In the genomic region with DNA sequence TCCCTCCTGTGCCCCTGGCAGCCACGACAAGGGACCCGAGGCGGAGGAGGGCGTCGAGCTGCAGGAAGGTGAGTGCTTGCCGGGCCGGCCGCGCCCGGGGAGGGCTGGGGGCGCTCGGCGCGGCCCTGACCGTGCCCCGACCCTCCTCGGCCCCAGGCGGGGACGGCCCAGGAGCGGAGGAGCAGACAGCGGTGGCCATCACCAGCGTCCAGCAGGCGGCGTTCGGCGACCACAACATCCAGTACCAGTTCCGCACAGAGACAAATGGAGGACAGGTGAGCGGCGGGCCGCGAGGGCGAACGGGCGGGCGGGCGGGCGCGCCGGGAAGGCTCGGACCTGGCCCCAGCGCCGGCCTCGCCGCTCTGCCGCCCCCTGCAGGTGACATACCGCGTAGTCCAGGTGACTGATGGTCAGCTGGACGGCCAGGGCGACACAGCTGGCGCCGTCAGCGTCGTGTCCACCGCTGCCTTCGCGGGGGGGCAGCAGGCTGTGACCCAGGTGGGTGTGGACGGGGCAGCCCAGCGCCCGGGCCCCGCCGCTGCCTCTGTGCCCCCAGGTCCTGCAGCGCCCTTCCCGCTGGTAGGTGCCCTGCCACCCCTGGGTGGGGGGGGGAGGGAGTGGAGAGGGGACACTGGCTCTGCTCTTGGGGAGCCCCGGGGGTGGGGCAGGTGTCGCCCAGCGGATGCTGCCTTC, we compare ENCODE assay signal across 1 cellular context.
TF ChIP-seq lines count a peak whose summit lies in the region.

No MANE protein-coding gene starts in this region.

TF ChIP-seq in K562, 482 proteins besides CTCF, POLR2A, EP300 and RAD21 (continued from another document and continues in another):
- TF ChIP-seq, protein P1, sequence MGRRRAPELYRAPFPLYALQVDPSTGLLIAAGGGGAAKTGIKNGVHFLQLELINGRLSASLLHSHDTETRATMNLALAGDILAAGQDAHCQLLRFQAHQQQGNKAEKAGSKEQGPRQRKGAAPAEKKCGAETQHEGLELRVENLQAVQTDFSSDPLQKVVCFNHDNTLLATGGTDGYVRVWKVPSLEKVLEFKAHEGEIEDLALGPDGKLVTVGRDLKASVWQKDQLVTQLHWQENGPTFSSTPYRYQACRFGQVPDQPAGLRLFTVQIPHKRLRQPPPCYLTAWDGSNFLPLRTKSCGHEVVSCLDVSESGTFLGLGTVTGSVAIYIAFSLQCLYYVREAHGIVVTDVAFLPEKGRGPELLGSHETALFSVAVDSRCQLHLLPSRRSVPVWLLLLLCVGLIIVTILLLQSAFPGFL (CRISPR knock-in tag; IDR thresholded peaks at IDR 0.05): no peak
- TF ChIP-seq SMARCB1 (IDR thresholded peaks at IDR 0.05; ENCODE audit: insufficient read length, low read depth) (no peak), ZNF57 (CRISPR knock-in tag; IDR thresholded peaks at IDR 0.05) (no peak), ZNF707 (CRISPR knock-in tag; conservative IDR thresholded peaks at IDR 0.05) (no peak), ZNF699 (CRISPR knock-in tag; IDR thresholded peaks at IDR 0.05; ENCODE audit: insufficient replicate concordance) (no peak), FOXK1 (CRISPR knock-in tag; IDR thresholded peaks at IDR 0.05; ENCODE audit: borderline replicate concordance) (peak; percentile 54; the same call in 1 of the 2 replicates), KDM2B (CRISPR knock-in tag; IDR thresholded peaks at IDR 0.05) (no peak), DACH1 (IDR thresholded peaks at IDR 0.05; ENCODE audit: partially characterized antibody) (peak; percentile 94), CREM (IDR thresholded peaks at IDR 0.05; ENCODE audit: low read depth) (peak; percentile 88), CBX2 (IDR thresholded peaks at IDR 0.05; ENCODE audit: insufficient read depth, low read length, poor library complexity, severe bottlenecking) (no peak), NFE2L1 (tag; IDR thresholded peaks at IDR 0.05; ENCODE audit: borderline replicate concordance, low read depth) (no peak), L3MBTL2 (IDR thresholded peaks at IDR 0.05) (peak; percentile 60; the same call in 1 of the 2 replicates), SMARCE1 (IDR thresholded peaks at IDR 0.05) (no peak), ETV1 (tag; conservative IDR thresholded peaks at IDR 0.05; ENCODE audit: low read depth) (no peak), PURB (CRISPR knock-in tag; IDR thresholded peaks at IDR 0.05; ENCODE audit: low read depth) (no peak), CBFA2T3 (IDR thresholded peaks at IDR 0.05) (peak; percentile 47), SMAD1 (IDR thresholded peaks at IDR 0.05; ENCODE audit: low read depth, low read length, partially characterized antibody) (no peak), C11orf30 (IDR thresholded peaks at IDR 0.05; ENCODE audit: low read depth) (no peak), NUFIP1 (IDR thresholded peaks at IDR 0.05; ENCODE audit: partially characterized antibody) (no peak), HCFC1 (IDR thresholded peaks at IDR 0.05; ENCODE audit: low read depth, low read length) (peak; percentile 25; the same call in 1 of the 2 replicates), KDM1A (IDR thresholded peaks at IDR 0.05) (no peak), SIN3A (IDR thresholded peaks at IDR 0.05; ENCODE audit: borderline replicate concordance in 2 of 2, control insufficient read depth in 1 of 2, low read depth in 2 of 2, low read length in 2 of 2) (peak; percentile 84 to 97; a peak in 3 of 4 replicates), ZFX (CRISPR knock-in tag; IDR thresholded peaks at IDR 0.05) (peak; percentile 79), THRAP3 (IDR thresholded peaks at IDR 0.05; ENCODE audit: borderline replicate concordance) (no peak), CBX3 (IDR thresholded peaks at IDR 0.05; ENCODE audit: borderline replicate concordance in 1 of 2, low read length in 2 of 2) (no peak), RBFOX2 (IDR thresholded peaks at IDR 0.05; ENCODE audit: low read depth, low read length) (peak; percentile 82), EGR1 (conservative IDR thresholded peaks at IDR 0.05) (no peak), SRSF7 (optimal IDR thresholded peaks at IDR 0.05; ENCODE audit: low read depth, low read length) (no peak), MTA3 (IDR thresholded peaks at IDR 0.05; ENCODE audit: borderline replicate concordance) (peak; percentile 63; the same call in 1 of the 2 replicates), ATF7 (IDR thresholded peaks at IDR 0.05) (0 out of 2 replicates have a peak, but pooled peaks have one; percentile 8)
- TF ChIP-seq, protein P2, sequence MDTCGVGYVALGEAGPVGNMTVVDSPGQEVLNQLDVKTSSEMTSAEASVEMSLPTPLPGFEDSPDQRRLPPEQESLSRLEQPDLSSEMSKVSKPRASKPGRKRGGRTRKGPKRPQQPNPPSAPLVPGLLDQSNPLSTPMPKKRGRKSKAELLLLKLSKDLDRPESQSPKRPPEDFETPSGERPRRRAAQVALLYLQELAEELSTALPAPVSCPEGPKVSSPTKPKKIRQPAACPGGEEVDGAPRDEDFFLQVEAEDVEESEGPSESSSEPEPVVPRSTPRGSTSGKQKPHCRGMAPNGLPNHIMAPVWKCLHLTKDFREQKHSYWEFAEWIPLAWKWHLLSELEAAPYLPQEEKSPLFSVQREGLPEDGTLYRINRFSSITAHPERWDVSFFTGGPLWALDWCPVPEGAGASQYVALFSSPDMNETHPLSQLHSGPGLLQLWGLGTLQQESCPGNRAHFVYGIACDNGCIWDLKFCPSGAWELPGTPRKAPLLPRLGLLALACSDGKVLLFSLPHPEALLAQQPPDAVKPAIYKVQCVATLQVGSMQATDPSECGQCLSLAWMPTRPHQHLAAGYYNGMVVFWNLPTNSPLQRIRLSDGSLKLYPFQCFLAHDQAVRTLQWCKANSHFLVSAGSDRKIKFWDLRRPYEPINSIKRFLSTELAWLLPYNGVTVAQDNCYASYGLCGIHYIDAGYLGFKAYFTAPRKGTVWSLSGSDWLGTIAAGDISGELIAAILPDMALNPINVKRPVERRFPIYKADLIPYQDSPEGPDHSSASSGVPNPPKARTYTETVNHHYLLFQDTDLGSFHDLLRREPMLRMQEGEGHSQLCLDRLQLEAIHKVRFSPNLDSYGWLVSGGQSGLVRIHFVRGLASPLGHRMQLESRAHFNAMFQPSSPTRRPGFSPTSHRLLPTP (IDR thresholded peaks at IDR 0.05; ENCODE audit: borderline replicate concordance, extremely low read depth, insufficient read length): no peak
- TF ChIP-seq, protein P3, sequence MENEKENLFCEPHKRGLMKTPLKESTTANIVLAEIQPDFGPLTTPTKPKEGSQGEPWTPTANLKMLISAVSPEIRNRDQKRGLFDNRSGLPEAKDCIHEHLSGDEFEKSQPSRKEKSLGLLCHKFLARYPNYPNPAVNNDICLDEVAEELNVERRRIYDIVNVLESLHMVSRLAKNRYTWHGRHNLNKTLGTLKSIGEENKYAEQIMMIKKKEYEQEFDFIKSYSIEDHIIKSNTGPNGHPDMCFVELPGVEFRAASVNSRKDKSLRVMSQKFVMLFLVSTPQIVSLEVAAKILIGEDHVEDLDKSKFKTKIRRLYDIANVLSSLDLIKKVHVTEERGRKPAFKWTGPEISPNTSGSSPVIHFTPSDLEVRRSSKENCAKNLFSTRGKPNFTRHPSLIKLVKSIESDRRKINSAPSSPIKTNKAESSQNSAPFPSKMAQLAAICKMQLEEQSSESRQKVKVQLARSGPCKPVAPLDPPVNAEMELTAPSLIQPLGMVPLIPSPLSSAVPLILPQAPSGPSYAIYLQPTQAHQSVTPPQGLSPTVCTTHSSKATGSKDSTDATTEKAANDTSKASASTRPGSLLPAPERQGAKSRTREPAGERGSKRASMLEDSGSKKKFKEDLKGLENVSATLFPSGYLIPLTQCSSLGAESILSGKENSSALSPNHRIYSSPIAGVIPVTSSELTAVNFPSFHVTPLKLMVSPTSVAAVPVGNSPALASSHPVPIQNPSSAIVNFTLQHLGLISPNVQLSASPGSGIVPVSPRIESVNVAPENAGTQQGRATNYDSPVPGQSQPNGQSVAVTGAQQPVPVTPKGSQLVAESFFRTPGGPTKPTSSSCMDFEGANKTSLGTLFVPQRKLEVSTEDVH (IDR thresholded peaks at IDR 0.05; ENCODE audit: low read depth, partially characterized antibody): no peak
- TF ChIP-seq, protein P4, sequence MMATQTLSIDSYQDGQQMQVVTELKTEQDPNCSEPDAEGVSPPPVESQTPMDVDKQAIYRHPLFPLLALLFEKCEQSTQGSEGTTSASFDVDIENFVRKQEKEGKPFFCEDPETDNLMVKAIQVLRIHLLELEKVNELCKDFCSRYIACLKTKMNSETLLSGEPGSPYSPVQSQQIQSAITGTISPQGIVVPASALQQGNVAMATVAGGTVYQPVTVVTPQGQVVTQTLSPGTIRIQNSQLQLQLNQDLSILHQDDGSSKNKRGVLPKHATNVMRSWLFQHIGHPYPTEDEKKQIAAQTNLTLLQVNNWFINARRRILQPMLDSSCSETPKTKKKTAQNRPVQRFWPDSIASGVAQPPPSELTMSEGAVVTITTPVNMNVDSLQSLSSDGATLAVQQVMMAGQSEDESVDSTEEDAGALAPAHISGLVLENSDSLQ (IDR thresholded peaks at IDR 0.05): peak; percentile 54
- TF ChIP-seq, protein P5, sequence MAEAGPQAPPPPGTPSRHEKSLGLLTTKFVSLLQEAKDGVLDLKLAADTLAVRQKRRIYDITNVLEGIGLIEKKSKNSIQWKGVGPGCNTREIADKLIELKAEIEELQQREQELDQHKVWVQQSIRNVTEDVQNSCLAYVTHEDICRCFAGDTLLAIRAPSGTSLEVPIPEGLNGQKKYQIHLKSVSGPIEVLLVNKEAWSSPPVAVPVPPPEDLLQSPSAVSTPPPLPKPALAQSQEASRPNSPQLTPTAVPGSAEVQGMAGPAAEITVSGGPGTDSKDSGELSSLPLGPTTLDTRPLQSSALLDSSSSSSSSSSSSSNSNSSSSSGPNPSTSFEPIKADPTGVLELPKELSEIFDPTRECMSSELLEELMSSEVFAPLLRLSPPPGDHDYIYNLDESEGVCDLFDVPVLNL (CRISPR knock-in tag; IDR thresholded peaks at IDR 0.05; ENCODE audit: low read depth): no peak
- TF ChIP-seq, protein P6, sequence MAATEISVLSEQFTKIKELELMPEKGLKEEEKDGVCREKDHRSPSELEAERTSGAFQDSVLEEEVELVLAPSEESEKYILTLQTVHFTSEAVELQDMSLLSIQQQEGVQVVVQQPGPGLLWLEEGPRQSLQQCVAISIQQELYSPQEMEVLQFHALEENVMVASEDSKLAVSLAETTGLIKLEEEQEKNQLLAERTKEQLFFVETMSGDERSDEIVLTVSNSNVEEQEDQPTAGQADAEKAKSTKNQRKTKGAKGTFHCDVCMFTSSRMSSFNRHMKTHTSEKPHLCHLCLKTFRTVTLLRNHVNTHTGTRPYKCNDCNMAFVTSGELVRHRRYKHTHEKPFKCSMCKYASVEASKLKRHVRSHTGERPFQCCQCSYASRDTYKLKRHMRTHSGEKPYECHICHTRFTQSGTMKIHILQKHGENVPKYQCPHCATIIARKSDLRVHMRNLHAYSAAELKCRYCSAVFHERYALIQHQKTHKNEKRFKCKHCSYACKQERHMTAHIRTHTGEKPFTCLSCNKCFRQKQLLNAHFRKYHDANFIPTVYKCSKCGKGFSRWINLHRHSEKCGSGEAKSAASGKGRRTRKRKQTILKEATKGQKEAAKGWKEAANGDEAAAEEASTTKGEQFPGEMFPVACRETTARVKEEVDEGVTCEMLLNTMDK (IDR thresholded peaks at IDR 0.05; ENCODE audit: borderline replicate concordance, insufficient read depth, low read depth, low read length, poor library complexity, severe bottlenecking): peak; percentile 77
- TF ChIP-seq, protein P7, sequence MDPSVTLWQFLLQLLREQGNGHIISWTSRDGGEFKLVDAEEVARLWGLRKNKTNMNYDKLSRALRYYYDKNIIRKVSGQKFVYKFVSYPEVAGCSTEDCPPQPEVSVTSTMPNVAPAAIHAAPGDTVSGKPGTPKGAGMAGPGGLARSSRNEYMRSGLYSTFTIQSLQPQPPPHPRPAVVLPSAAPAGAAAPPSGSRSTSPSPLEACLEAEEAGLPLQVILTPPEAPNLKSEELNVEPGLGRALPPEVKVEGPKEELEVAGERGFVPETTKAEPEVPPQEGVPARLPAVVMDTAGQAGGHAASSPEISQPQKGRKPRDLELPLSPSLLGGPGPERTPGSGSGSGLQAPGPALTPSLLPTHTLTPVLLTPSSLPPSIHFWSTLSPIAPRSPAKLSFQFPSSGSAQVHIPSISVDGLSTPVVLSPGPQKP (CRISPR knock-in tag; IDR thresholded peaks at IDR 0.05): no peak
- TF ChIP-seq, protein P8, sequence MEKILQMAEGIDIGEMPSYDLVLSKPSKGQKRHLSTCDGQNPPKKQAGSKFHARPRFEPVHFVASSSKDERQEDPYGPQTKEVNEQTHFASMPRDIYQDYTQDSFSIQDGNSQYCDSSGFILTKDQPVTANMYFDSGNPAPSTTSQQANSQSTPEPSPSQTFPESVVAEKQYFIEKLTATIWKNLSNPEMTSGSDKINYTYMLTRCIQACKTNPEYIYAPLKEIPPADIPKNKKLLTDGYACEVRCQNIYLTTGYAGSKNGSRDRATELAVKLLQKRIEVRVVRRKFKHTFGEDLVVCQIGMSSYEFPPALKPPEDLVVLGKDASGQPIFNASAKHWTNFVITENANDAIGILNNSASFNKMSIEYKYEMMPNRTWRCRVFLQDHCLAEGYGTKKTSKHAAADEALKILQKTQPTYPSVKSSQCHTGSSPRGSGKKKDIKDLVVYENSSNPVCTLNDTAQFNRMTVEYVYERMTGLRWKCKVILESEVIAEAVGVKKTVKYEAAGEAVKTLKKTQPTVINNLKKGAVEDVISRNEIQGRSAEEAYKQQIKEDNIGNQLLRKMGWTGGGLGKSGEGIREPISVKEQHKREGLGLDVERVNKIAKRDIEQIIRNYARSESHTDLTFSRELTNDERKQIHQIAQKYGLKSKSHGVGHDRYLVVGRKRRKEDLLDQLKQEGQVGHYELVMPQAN (IDR thresholded peaks at IDR 0.05; ENCODE audit: borderline replicate concordance): peak; percentile 64; the same call in 1 of the 2 replicates
- TF ChIP-seq, protein P9, sequence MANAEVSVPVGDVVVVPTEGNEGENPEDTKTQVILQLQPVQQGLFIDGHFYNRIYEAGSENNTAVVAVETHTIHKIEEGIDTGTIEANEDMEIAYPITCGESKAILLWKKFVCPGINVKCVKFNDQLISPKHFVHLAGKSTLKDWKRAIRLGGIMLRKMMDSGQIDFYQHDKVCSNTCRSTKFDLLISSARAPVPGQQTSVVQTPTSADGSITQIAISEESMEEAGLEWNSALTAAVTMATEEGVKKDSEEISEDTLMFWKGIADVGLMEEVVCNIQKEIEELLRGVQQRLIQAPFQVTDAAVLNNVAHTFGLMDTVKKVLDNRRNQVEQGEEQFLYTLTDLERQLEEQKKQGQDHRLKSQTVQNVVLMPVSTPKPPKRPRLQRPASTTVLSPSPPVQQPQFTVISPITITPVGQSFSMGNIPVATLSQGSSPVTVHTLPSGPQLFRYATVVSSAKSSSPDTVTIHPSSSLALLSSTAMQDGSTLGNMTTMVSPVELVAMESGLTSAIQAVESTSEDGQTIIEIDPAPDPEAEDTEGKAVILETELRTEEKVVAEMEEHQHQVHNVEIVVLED (CRISPR knock-in tag; IDR thresholded peaks at IDR 0.05): no peak
- TF ChIP-seq, protein P10, sequence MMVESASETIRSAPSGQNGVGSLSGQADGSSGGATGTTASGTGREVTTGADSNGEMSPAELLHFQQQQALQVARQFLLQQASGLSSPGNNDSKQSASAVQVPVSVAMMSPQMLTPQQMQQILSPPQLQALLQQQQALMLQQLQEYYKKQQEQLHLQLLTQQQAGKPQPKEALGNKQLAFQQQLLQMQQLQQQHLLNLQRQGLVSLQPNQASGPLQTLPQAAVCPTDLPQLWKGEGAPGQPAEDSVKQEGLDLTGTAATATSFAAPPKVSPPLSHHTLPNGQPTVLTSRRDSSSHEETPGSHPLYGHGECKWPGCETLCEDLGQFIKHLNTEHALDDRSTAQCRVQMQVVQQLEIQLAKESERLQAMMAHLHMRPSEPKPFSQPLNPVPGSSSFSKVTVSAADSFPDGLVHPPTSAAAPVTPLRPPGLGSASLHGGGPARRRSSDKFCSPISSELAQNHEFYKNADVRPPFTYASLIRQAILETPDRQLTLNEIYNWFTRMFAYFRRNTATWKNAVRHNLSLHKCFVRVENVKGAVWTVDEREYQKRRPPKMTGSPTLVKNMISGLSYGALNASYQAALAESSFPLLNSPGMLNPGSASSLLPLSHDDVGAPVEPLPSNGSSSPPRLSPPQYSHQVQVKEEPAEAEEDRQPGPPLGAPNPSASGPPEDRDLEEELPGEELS (CRISPR knock-in tag; IDR thresholded peaks at IDR 0.05; ENCODE audit: borderline replicate concordance): peak; percentile 46; the same call in 1 of the 2 replicates
